In genomic region chr20:57581202-57582028, GRCh38 we compare ENCODE assay signal across 15 cellular contexts. TPM values are rescaled to one million over a fixed set of nuclear protein-coding genes. Genes with fewer than 3 reads are reported as not detected.
DNase-seq lines count a peak whose midpoint lies in the region; TF ChIP-seq lines count a peak whose summit lies in the region.
"Had no signal": no experiment of that assay in that cellular context is flagged by ENCODE, and none has a peak within 500 bp of the region (broad histone marks: within the 10 kb centered on the region; RNA-seq: fewer than 3 reads in every experiment).

No MANE protein-coding gene starts in this region.

- no peaks in the 10 kb centered on the region for H3K9me2 ChIP-seq in Loucy (replicated peaks; ENCODE audit: low read depth, low read length)

- no peaks in the 10 kb centered on the region for H3K79me2 ChIP-seq in Loucy (ENCODE audit: insufficient read depth, low read length)

- H3F3A ChIP-seq in Loucy (ENCODE audit: low read depth): no peaks in the 10 kb centered on the region

- WGBS in mesodermal cell (ENCODE audit: insufficient coverage in 2 of 2), 2 experiments: 86 to 89% methylated on average over 10 to 14 of the region's 14 CpGs

- no peak overlapping the region for H3K4me2 ChIP-seq in Loucy (ENCODE audit: low read depth, low read length, poor library complexity, severe bottlenecking)

- no peak for DNase-seq in chondrocyte (ENCODE audit: low spot score)
- DNase-seq in activated T-cell treated with anti-CD3 and anti-CD28 coated beads for 4 hours: no peak
- no peak for DNase-seq in NCI-H446 (lab: John Stamatoyannopoulos, UW)
- DNase-seq in NCI-H187 (lab: John Stamatoyannopoulos, UW): no peak
- DNase-seq in activated CD4-positive, alpha-beta T cell treated with anti-CD3 and anti-CD28 coated beads for 4 hours: no peak
- DNase-seq: activated naive CD4-positive, alpha-beta T cell treated with anti-CD3 and anti-CD28 coated beads, Interleukin-2, amount 10 ng/mL, durations not matched to agents 7 days and 5 days; nephron progenitor cell; stimulated activated CD4-positive, alpha-beta T cell treated with anti-CD3 and anti-CD28 coated beads, Interleukin-15, amount 100 ng/mL, for 24 hours; stimulated activated CD8-positive, alpha-beta memory T cell treated with anti-CD3 and anti-CD28 coated beads, Interleukin-4, amount 100 ng/mL, for 48 hours had no signal

- TF ChIP-seq CTCF in Loucy (conservative IDR thresholded peaks at IDR 0.05; ENCODE audit: low read length) (peak; percentile 32; the same call in 1 of the 2 replicates), chondrocyte (IDR thresholded peaks at IDR 0.05) (no peak)

- H3K4me3 ChIP-seq in Loucy (ENCODE audit: low read length, poor library complexity, severe bottlenecking) (no peak overlapping the region), mesodermal cell (ENCODE audit: extremely low read depth, insufficient read depth, low read length, poor library complexity, severe bottlenecking) (no peak overlapping the region), subcutaneous abdominal adipose tissue (ENCODE audit: low read depth in 1 of 5, low read length in 5 of 5) (peak overlapping the region in 1 of 5 donors; percentile 20)

- H3K4me3 Mint-ChIP-seq in chondrocyte (ENCODE audit: unreplicated experiment): no peak overlapping the region
- H3K4me3 Mint-ChIP-seq: activated naive CD4-positive, alpha-beta T cell treated with anti-CD3 and anti-CD28 coated beads, Interleukin-2, amount 10 ng/mL, durations not matched to agents 7 days and 5 days had no signal

- no peaks in the 10 kb centered on the region for H3K36me3 Mint-ChIP-seq in chondrocyte (ENCODE audit: low read depth)
- H3K36me3 Mint-ChIP-seq: activated naive CD4-positive, alpha-beta T cell treated with anti-CD3 and anti-CD28 coated beads, Interleukin-2, amount 10 ng/mL, durations not matched to agents 7 days and 5 days had no signal

- peaks cover 20% of the 10 kb centered on the region for H3K27me3 Mint-ChIP-seq in chondrocyte (ENCODE audit: low read depth)

- H3K4me1 ChIP-seq in Loucy (ENCODE audit: insufficient read depth, low read length, poor library complexity, severe bottlenecking) (no peaks in the 10 kb centered on the region), mesodermal cell (ENCODE audit: control insufficient read depth, insufficient read depth, low read length, poor library complexity, severe bottlenecking) (peaks cover 13% of the 10 kb centered on the region), subcutaneous abdominal adipose tissue (ENCODE audit: control insufficient read depth in 5 of 5, insufficient read depth in 5 of 5, low read length in 5 of 5) (peaks cover 13 to 86% (median 71%) of the 10 kb centered on the region in 5 donors)

- H2AFZ ChIP-seq in Loucy (ENCODE audit: low read length): peak overlapping the region; percentile 60; the same call in 1 of the 2 replicates

- H3K9ac ChIP-seq in Loucy (ENCODE audit: low read depth, low read length, poor library complexity, severe bottlenecking) (no peak overlapping the region), subcutaneous abdominal adipose tissue (ENCODE audit: low read length in 5 of 5) (peak overlapping the region in 4 of 5 donors; percentile 2 to 46 (median 40))

- H3K36me3 ChIP-seq in Loucy (ENCODE audit: insufficient read depth, low read length) (no peaks in the 10 kb centered on the region), mesodermal cell (ENCODE audit: control insufficient read depth, insufficient read depth, low read length) (no peaks in the 10 kb centered on the region), subcutaneous abdominal adipose tissue (ENCODE audit: control insufficient read depth in 5 of 5, insufficient read depth in 5 of 5, low read length in 5 of 5) (no peaks in the 10 kb centered on the region)

- peaks cover 19% of the 10 kb centered on the region for H3K4me1 Mint-ChIP-seq in chondrocyte (ENCODE audit: low read depth)
- H3K4me1 Mint-ChIP-seq: activated naive CD4-positive, alpha-beta T cell treated with anti-CD3 and anti-CD28 coated beads, Interleukin-2, amount 10 ng/mL, durations not matched to agents 7 days and 5 days had no signal

- no peaks in the 10 kb centered on the region for H4K20me1 ChIP-seq in Loucy (ENCODE audit: insufficient read depth, low read length, poor library complexity, severe bottlenecking)

- peak overlapping the region; percentile 91 for H3K27ac ChIP-seq in mesodermal cell (ENCODE audit: low read depth, low read length, severe bottlenecking)
- peak overlapping the region; percentile 96 for H3K27ac ChIP-seq in subcutaneous abdominal adipose tissue (ENCODE audit: low read depth, low read length)

- H3K27me3 ChIP-seq in Loucy (ENCODE audit: insufficient read depth, low read length, poor library complexity, severe bottlenecking) (no peaks in the 10 kb centered on the region), subcutaneous abdominal adipose tissue (ENCODE audit: control insufficient read depth in 5 of 5, insufficient read depth in 4 of 5, low read length in 5 of 5) (peaks cover 0 to 19% (median 0%) of the 10 kb centered on the region in 5 donors)

- H3K9me3 Mint-ChIP-seq in chondrocyte (ENCODE audit: low read depth): no peaks in the 10 kb centered on the region
- H3K9me3 Mint-ChIP-seq: activated naive CD4-positive, alpha-beta T cell treated with anti-CD3 and anti-CD28 coated beads, Interleukin-2, amount 10 ng/mL, durations not matched to agents 7 days and 5 days had no signal

- H3K9me3 ChIP-seq in Loucy (ENCODE audit: insufficient read depth, low read depth, low read length): no peaks in the 10 kb centered on the region
- H3K9me3 ChIP-seq in mesodermal cell (ENCODE audit: control insufficient read depth, low read length): peaks cover 4% of the 10 kb centered on the region
- no peaks in the 10 kb centered on the region for H3K9me3 ChIP-seq in subcutaneous abdominal adipose tissue (ENCODE audit: control insufficient read depth in 5 of 5, low read length in 5 of 5)

- H3K27ac Mint-ChIP-seq in chondrocyte (ENCODE audit: unreplicated experiment): peak overlapping the region; percentile 83
- H3K27ac Mint-ChIP-seq: activated naive CD4-positive, alpha-beta T cell treated with anti-CD3 and anti-CD28 coated beads, Interleukin-2, amount 10 ng/mL, durations not matched to agents 7 days and 5 days; nephron progenitor cell had no signal

RNA-seq across cellular contexts. Expression of gene PCK1, which starts 20.5 kb away (rescaled TPM):
- total RNA-seq in chondrocyte: not detected in 3 replicates
- 0.07 TPM for polyA plus RNA-seq in mesodermal cell (2013, experiment 1 of 2)
- not detected for polyA plus RNA-seq in mesodermal cell (2013, experiment 2 of 2)
- total RNA-seq: activated CD8-positive, alpha-beta memory T cell treated with anti-CD3 and anti-CD28 coated beads for 36 hours; RPMI7951 had no signal
- polyA plus RNA-seq: BJ had no signal

RNA-seq across cellular contexts. Expression of gene ZBP1, which starts 38.8 kb away (rescaled TPM):
- not detected in 3 replicates for total RNA-seq in chondrocyte
- not detected for polyA plus RNA-seq in mesodermal cell (2013, experiment 1 of 2)
- polyA plus RNA-seq in mesodermal cell (2013, experiment 2 of 2): not detected
- total RNA-seq: RPMI7951 had no signal
- polyA plus RNA-seq: BJ had no signal

RNA-seq across cellular contexts. Expression of gene CTCFL, which starts 56.5 kb away (rescaled TPM):
- total RNA-seq in chondrocyte: not detected in 3 replicates
- polyA plus RNA-seq in mesodermal cell (2013, experiment 1 of 2): not detected
- 0.10 TPM for polyA plus RNA-seq in mesodermal cell (2013, experiment 2 of 2)
- total RNA-seq: activated CD8-positive, alpha-beta memory T cell treated with anti-CD3 and anti-CD28 coated beads for 36 hours; RPMI7951 had no signal
- polyA plus RNA-seq: BJ had no signal
